Comparison of ENCODE assay signal across 1 cellular context in genomic region chr17:422196-422930, GRCh38.
TF ChIP-seq lines count a peak whose summit lies in the region.

No MANE protein-coding gene starts in this region.

TF ChIP-seq in WTC11, 78 proteins besides CTCF, POLR2A, EP300 and RAD21 (continued from another document):
- TF ChIP-seq E2F1 (CRISPR knock-in tag; IDR thresholded peaks at IDR 0.05) (no peak), JAZF1 (CRISPR knock-in tag; IDR thresholded peaks at IDR 0.05) (no peak), JUN (CRISPR knock-in tag; IDR thresholded peaks at IDR 0.05) (no peak), STAT6 (CRISPR knock-in tag; conservative IDR thresholded peaks at IDR 0.05; ENCODE audit: low read depth) (no peak), TEAD4 (CRISPR knock-in tag; IDR thresholded peaks at IDR 0.05) (no peak), ZNF281 (CRISPR knock-in tag; IDR thresholded peaks at IDR 0.05) (no peak), NR2C2 (CRISPR knock-in tag; IDR thresholded peaks at IDR 0.05) (no peak), NFATC4 (CRISPR knock-in tag; IDR thresholded peaks at IDR 0.05) (no peak), ETV6 (CRISPR knock-in tag; IDR thresholded peaks at IDR 0.05) (no peak), FOXJ3 (CRISPR knock-in tag; IDR thresholded peaks at IDR 0.05; ENCODE audit: borderline replicate concordance) (no peak), RELA (CRISPR knock-in tag; IDR thresholded peaks at IDR 0.05; ENCODE audit: borderline replicate concordance) (no peak)
- TF ChIP-seq, protein P1, sequence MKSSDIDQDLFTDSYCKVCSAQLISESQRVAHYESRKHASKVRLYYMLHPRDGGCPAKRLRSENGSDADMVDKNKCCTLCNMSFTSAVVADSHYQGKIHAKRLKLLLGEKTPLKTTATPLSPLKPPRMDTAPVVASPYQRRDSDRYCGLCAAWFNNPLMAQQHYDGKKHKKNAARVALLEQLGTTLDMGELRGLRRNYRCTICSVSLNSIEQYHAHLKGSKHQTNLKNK (CRISPR knock-in tag; IDR thresholded peaks at IDR 0.05), result no peak
TF ChIP-seq in WTC11: peak in this region for 0.
